ENCODE assay signal across 5 cellular contexts in the genomic region with DNA sequence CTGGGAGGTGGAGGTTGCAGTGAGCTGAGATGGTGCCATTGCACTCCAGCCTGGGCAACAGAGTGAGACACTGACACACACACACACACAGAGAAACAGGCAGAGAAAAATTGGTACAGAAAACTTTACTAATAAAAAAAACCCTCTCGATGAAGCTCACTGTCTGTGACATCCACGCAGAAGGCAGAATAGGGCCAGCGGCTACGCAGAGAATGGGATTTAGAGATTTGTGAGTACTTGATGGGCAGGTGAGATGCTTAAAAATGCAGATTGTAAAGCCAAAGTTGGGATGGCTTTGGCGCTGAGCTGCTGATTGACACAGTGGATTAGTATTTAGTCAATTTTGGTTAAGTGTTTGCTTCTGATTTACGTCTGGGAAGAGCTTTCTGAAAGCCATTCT.
"Had no signal": no experiment of that assay in that cellular context is flagged by ENCODE, and none has a peak within 500 bp of the region (broad histone marks: within the 10 kb centered on the region; RNA-seq: fewer than 3 reads in every experiment).

No MANE protein-coding gene starts in this region.

- H3K4me3 ChIP-seq: K562 had no signal

- DNase-seq: IMR-90, KBM-7 had no signal

- H3K4me3 Mint-ChIP-seq: IgD-negative memory B cell had no signal

- H3K27ac Mint-ChIP-seq: IgD-negative memory B cell had no signal

- H3K4me1 Mint-ChIP-seq: IgD-negative memory B cell had no signal

- H3K27ac ChIP-seq: HL-60 had no signal
